Comparison of ENCODE assay signal across 17 cellular contexts in genomic region chr13:49020940-49021548, GRCh38. TPM values are rescaled to one million over a fixed set of nuclear protein-coding genes. Genes with fewer than 3 reads are reported as not detected.
DNase-seq lines count a peak whose midpoint lies in the region; ATAC-seq and TF ChIP-seq lines count a peak whose summit lies in the region.
"Had no signal": no experiment of that assay in that cellular context is flagged by ENCODE, and none has a peak within 500 bp of the region (broad histone marks: within the 10 kb centered on the region; RNA-seq: fewer than 3 reads in every experiment).

No MANE protein-coding gene starts in this region.

- peaks cover 41% of the 10 kb centered on the region for H3K4me1 ChIP-seq in ACC112 (ENCODE audit: control insufficient read depth, insufficient read depth, low read length, unreplicated experiment)
- H3K4me1 ChIP-seq in H9 (ENCODE audit: insufficient read depth, low read length): no peaks in the 10 kb centered on the region; the same call in 1 of the 2 replicates
- H3K4me1 ChIP-seq: esophagus muscularis mucosa had no signal

- no peak overlapping the region for H3K18ac ChIP-seq in H9 (ENCODE audit: insufficient read length, low read depth, low read length)

- H3K4me1 Mint-ChIP-seq in H9: peaks cover 13 to 24% of the 10 kb centered on the region in 2 experiments
- peaks cover 34% of the 10 kb centered on the region for H3K4me1 Mint-ChIP-seq in activated naive CD8-positive, alpha-beta T cell treated with anti-CD3 and anti-CD28 coated beads, Interleukin-2, amount 50 U/mL, for 24 hours
- H3K4me1 Mint-ChIP-seq in activated CD8-positive, alpha-beta memory T cell treated with anti-CD3 and anti-CD28 coated beads, Interleukin-2, amount 10 ng/mL, durations not matched to agents 7 days and 5 days: peaks cover 8% of the 10 kb centered on the region

- H3K79me2 ChIP-seq in ACC112 (ENCODE audit: control insufficient read depth, insufficient read depth, low read length, unreplicated experiment) (peaks cover 27% of the 10 kb centered on the region), H9 (ENCODE audit: insufficient read depth, low read length) (no peaks in the 10 kb centered on the region)

- H4K91ac ChIP-seq in H9 (ENCODE audit: insufficient read length, low read depth, low read length): no peak overlapping the region

- H3K27me3 ChIP-seq in ACC112 (ENCODE audit: insufficient read depth, low read length) (no peaks in the 10 kb centered on the region), H9 (ENCODE audit: insufficient read depth, low read length) (no peaks in the 10 kb centered on the region)
- H3K27me3 ChIP-seq: esophagus muscularis mucosa had no signal

- H4K5ac ChIP-seq in H9 (ENCODE audit: insufficient read length, low read depth, low read length): no peak overlapping the region

- no peak overlapping the region for H2BK15ac ChIP-seq in H9 (ENCODE audit: low read depth, low read length)

- no peak overlapping the region for H2BK120ac ChIP-seq in H9 (ENCODE audit: low read depth, low read length, poor library complexity, severe bottlenecking)

- CTCF ChIA-PET in activated CD8-positive, alpha-beta memory T cell treated with anti-CD3 and anti-CD28 coated beads, Interleukin-2, amount 10 ng/mL, durations not matched to agents 7 days and 5 days (lab: Charles Lee): no interaction called here

- H2BK12ac ChIP-seq in H9 (ENCODE audit: insufficient read length, low read depth, low read length): no peak overlapping the region

- H3K79me1 ChIP-seq in H9 (ENCODE audit: insufficient read depth, low read depth, low read length, poor library complexity, severe bottlenecking): no peaks in the 10 kb centered on the region

- H3K27ac ChIP-seq in ACC112 (ENCODE audit: low read depth, low read length) (peak overlapping the region; percentile 93), H9 (ENCODE audit: insufficient read length, low read depth, low read length) (no peak overlapping the region)
- H3K27ac ChIP-seq: C4-2B, esophagus muscularis mucosa had no signal

- peak overlapping the region; percentile 11 to 32; a peak in 2 of 5 replicates for H3K4me3 Mint-ChIP-seq in H9
- no peak overlapping the region for H3K4me3 Mint-ChIP-seq in activated naive CD8-positive, alpha-beta T cell treated with anti-CD3 and anti-CD28 coated beads, Interleukin-2, amount 50 U/mL, for 24 hours
- H3K4me3 Mint-ChIP-seq in activated CD8-positive, alpha-beta memory T cell treated with anti-CD3 and anti-CD28 coated beads, Interleukin-2, amount 10 ng/mL, durations not matched to agents 7 days and 5 days: no peak overlapping the region
- H3K4me3 Mint-ChIP-seq: activated CD4-positive, alpha-beta T cell treated with anti-CD3 and anti-CD28 coated beads, Interleukin-2, amount 10 ng/mL, durations not matched to agents 24 days and 14 days; T-helper 1 cell treated with Interleukin-12 subunit alpha and Interleukin-12 subunit beta and Interleukin-4 antibody, amounts not matched to agents 30 μg/mL and 1 μg/mL, for 36 hours had no signal

- no peak for TF ChIP-seq CTCF in H9 (conservative IDR thresholded peaks at IDR 0.05)

- H3K27me3 Mint-ChIP-seq in H9 (ENCODE audit: low read depth): no peaks in the 10 kb centered on the region
- no peaks in the 10 kb centered on the region for H3K27me3 Mint-ChIP-seq in activated naive CD8-positive, alpha-beta T cell treated with anti-CD3 and anti-CD28 coated beads, Interleukin-2, amount 50 U/mL, for 24 hours
- no peaks in the 10 kb centered on the region for H3K27me3 Mint-ChIP-seq in activated CD8-positive, alpha-beta memory T cell treated with anti-CD3 and anti-CD28 coated beads, Interleukin-2, amount 10 ng/mL, durations not matched to agents 7 days and 5 days
- H3K27me3 Mint-ChIP-seq: activated CD4-positive, alpha-beta T cell treated with anti-CD3 and anti-CD28 coated beads, Interleukin-2, amount 10 ng/mL, durations not matched to agents 24 days and 14 days had no signal

- no peak overlapping the region for H3K4me2 ChIP-seq in H9 (ENCODE audit: insufficient read depth, insufficient read length, low read length)

- no peaks in the 10 kb centered on the region for H3K9me3 ChIP-seq in H9 (ENCODE audit: control insufficient read depth, low read depth, low read length)
- H3K9me3 ChIP-seq: esophagus muscularis mucosa had no signal

- H4K20me1 ChIP-seq in H9 (ENCODE audit: control insufficient read depth, insufficient read depth, insufficient read length): no peaks in the 10 kb centered on the region

- peak overlapping the region; percentile 86 for H2BK20ac ChIP-seq in H9 (ENCODE audit: low read depth, low read length, poor library complexity, severe bottlenecking)

- peaks cover 22 to 44% (median 34%) of the 10 kb centered on the region in 3 experiments for H3K36me3 Mint-ChIP-seq in H9 (ENCODE audit: insufficient read depth in 1 of 3, low read depth in 3 of 3)
- H3K36me3 Mint-ChIP-seq in activated naive CD8-positive, alpha-beta T cell treated with anti-CD3 and anti-CD28 coated beads, Interleukin-2, amount 50 U/mL, for 24 hours (ENCODE audit: low read depth): peaks cover 35% of the 10 kb centered on the region
- H3K36me3 Mint-ChIP-seq in activated CD8-positive, alpha-beta memory T cell treated with anti-CD3 and anti-CD28 coated beads, Interleukin-2, amount 10 ng/mL, durations not matched to agents 7 days and 5 days: peaks cover 37% of the 10 kb centered on the region

- H2AFZ ChIP-seq in ACC112 (ENCODE audit: low read length, unreplicated experiment): no peak overlapping the region
- no peak overlapping the region for H2AFZ ChIP-seq in H9 (ENCODE audit: low read length)

- WGBS in H9 (ENCODE audit: extremely low coverage, insufficient read length, low lambda C conversion rate): no CpG with 5 or more reads among the region's 2 CpGs

- no peak overlapping the region for H3K4ac ChIP-seq in H9 (ENCODE audit: low read depth, low read length)

- H3K23me2 ChIP-seq in H9 (ENCODE audit: insufficient read length, low read depth, low read length, poor library complexity, severe bottlenecking): no peaks in the 10 kb centered on the region

- ATAC-seq in activated naive CD8-positive, alpha-beta T cell treated with anti-CD3 and anti-CD28 coated beads, Interleukin-2, amount 50 U/mL, for 24 hours: no peak
- ATAC-seq in GM21786 (IDR thresholded peaks at IDR 0.05; ENCODE audit: unreplicated experiment) (no peak), HG03469 (IDR thresholded peaks at IDR 0.05; ENCODE audit: unreplicated experiment) (no peak)
- no peak for ATAC-seq in activated CD8-positive, alpha-beta memory T cell treated with anti-CD3 and anti-CD28 coated beads, Interleukin-2, amount 10 ng/mL, durations not matched to agents 7 days and 5 days

- no peak overlapping the region for H3K23ac ChIP-seq in H9 (ENCODE audit: insufficient read length, low read depth, low read length)

- no peak overlapping the region for H2AK5ac ChIP-seq in H9 (ENCODE audit: insufficient read length, low read length)

- H3K4me3 ChIP-seq in ACC112 (ENCODE audit: low read depth, low read length): no peak overlapping the region
- H3K4me3 ChIP-seq: esophagus muscularis mucosa had no signal

- H3K27ac Mint-ChIP-seq in H9: peak overlapping the region; percentile 7 to 78 (median 32); a peak in 5 of 7 replicates
- peak overlapping the region; percentile 75 for H3K27ac Mint-ChIP-seq in activated naive CD8-positive, alpha-beta T cell treated with anti-CD3 and anti-CD28 coated beads, Interleukin-2, amount 50 U/mL, for 24 hours
- no peak overlapping the region for H3K27ac Mint-ChIP-seq in activated CD8-positive, alpha-beta memory T cell treated with anti-CD3 and anti-CD28 coated beads, Interleukin-2, amount 10 ng/mL, durations not matched to agents 7 days and 5 days
- H3K27ac Mint-ChIP-seq: activated CD4-positive, alpha-beta T cell treated with anti-CD3 and anti-CD28 coated beads, Interleukin-2, amount 10 ng/mL, durations not matched to agents 24 days and 14 days; T-helper 1 cell treated with Interleukin-12 subunit alpha and Interleukin-12 subunit beta and Interleukin-4 antibody, amounts not matched to agents 30 μg/mL and 1 μg/mL, for 36 hours had no signal

- no peak overlapping the region for H3T11ph ChIP-seq in H9 (ENCODE audit: low read length)

- no peak overlapping the region for H2BK5ac ChIP-seq in H9 (ENCODE audit: insufficient read length, low read length)

- no peak overlapping the region for H4K8ac ChIP-seq in H9 (replicated peaks; ENCODE audit: insufficient read length, low read depth, low read length)

- H3K9me3 Mint-ChIP-seq in H9: peaks cover 19 to 24% of the 10 kb centered on the region in 2 experiments
- H3K9me3 Mint-ChIP-seq in activated naive CD8-positive, alpha-beta T cell treated with anti-CD3 and anti-CD28 coated beads, Interleukin-2, amount 50 U/mL, for 24 hours: peaks cover 3% of the 10 kb centered on the region
- peaks cover 10% of the 10 kb centered on the region for H3K9me3 Mint-ChIP-seq in activated CD8-positive, alpha-beta memory T cell treated with anti-CD3 and anti-CD28 coated beads, Interleukin-2, amount 10 ng/mL, durations not matched to agents 7 days and 5 days (ENCODE audit: low read depth)
- H3K9me3 Mint-ChIP-seq: activated CD4-positive, alpha-beta T cell treated with anti-CD3 and anti-CD28 coated beads, Interleukin-2, amount 10 ng/mL, durations not matched to agents 24 days and 14 days had no signal

- no peak overlapping the region for H3K14ac ChIP-seq in H9 (ENCODE audit: insufficient read depth, low read length)

- peaks cover 18% of the 10 kb centered on the region for H3K36me3 ChIP-seq in ACC112 (ENCODE audit: insufficient read depth, low read length)
- H3K36me3 ChIP-seq: esophagus muscularis mucosa had no signal

- DNase-seq in H9 (peak; percentile 32), iPS-NIHi11 (ENCODE audit: low spot score) (peak; percentile 33), DMS53 treated with DMSO at 0.1 percent for 48 hours (lab: John Stamatoyannopoulos, UW; ENCODE audit: unreplicated experiment) (no peak)
- DNase-seq in activated naive CD8-positive, alpha-beta T cell treated with anti-CD3 and anti-CD28 coated beads, Interleukin-2, amount 50 U/mL, for 24 hours: no peak
- DNase-seq in activated CD8-positive, alpha-beta memory T cell treated with anti-CD3 and anti-CD28 coated beads, Interleukin-2, amount 10 ng/mL, durations not matched to agents 7 days and 5 days: no peak
- DNase-seq: activated CD4-positive, alpha-beta T cell treated with anti-CD3 and anti-CD28 coated beads, Interleukin-2, amount 10 ng/mL, durations not matched to agents 24 days and 14 days; activated naive CD4-positive, alpha-beta T cell treated with Interleukin-2 at 50 U/mL for 16 hours; islet precursor cell; NCI-H2107; retina; stimulated activated CD4-positive, alpha-beta T cell treated with anti-CD3 and anti-CD28 coated beads, Interleukin-4, amount 100 ng/mL, for 24 hours had no signal

- H3K56ac ChIP-seq in H9 (ENCODE audit: insufficient read length, low read depth, low read length): no peak overlapping the region

- no peak overlapping the region for H3K9ac ChIP-seq in H9 (ENCODE audit: extremely low read depth, insufficient read length, low read length)

RNA-seq across cellular contexts. Expression of gene FNDC3A, which starts 45.3 kb away (rescaled TPM):
- 27.4 TPM in 2 replicates for total RNA-seq in H9 (2021)
- 10 to 100 TPM; 22.3 to 28.7 TPM for total RNA-seq in activated CD8-positive, alpha-beta memory T cell treated with anti-CD3 and anti-CD28 coated beads, Interleukin-2, amount 10 ng/mL, durations not matched to agents 7 days and 5 days

Comparison
In these comparisons a context has a peak if more than half of its experiments do, and no peak if none do; other contexts are left out.
1. DNase-seq: peak in H9 (single experiment) and iPS-NIHi11 (single experiment); none in activated naive CD8-positive, alpha-beta T cell treated with anti-CD3 and anti-CD28 coated beads, Interleukin-2, amount 50 U/mL, for 24 hours (single experiment), DMS53 treated with DMSO at 0.1 percent for 48 hours (single experiment) and activated CD8-positive, alpha-beta memory T cell treated with anti-CD3 and anti-CD28 coated beads, Interleukin-2, amount 10 ng/mL, durations not matched to agents 7 days and 5 days (single experiment).
2. H3K4me3 Mint-ChIP-seq: peak in H9 (2 of 2); none in activated naive CD8-positive, alpha-beta T cell treated with anti-CD3 and anti-CD28 coated beads, Interleukin-2, amount 50 U/mL, for 24 hours (single experiment) and activated CD8-positive, alpha-beta memory T cell treated with anti-CD3 and anti-CD28 coated beads, Interleukin-2, amount 10 ng/mL, durations not matched to agents 7 days and 5 days (single experiment).